Comparison of ENCODE assay signal across 8 cellular contexts in genomic region chr18:36129300-36130038, GRCh38. TPM values are rescaled to one million over a fixed set of nuclear protein-coding genes. Genes with fewer than 3 reads are reported as not detected.
DNase-seq lines count a peak whose midpoint lies in the region; TF ChIP-seq lines count a peak whose summit lies in the region.

A gene with protein sequence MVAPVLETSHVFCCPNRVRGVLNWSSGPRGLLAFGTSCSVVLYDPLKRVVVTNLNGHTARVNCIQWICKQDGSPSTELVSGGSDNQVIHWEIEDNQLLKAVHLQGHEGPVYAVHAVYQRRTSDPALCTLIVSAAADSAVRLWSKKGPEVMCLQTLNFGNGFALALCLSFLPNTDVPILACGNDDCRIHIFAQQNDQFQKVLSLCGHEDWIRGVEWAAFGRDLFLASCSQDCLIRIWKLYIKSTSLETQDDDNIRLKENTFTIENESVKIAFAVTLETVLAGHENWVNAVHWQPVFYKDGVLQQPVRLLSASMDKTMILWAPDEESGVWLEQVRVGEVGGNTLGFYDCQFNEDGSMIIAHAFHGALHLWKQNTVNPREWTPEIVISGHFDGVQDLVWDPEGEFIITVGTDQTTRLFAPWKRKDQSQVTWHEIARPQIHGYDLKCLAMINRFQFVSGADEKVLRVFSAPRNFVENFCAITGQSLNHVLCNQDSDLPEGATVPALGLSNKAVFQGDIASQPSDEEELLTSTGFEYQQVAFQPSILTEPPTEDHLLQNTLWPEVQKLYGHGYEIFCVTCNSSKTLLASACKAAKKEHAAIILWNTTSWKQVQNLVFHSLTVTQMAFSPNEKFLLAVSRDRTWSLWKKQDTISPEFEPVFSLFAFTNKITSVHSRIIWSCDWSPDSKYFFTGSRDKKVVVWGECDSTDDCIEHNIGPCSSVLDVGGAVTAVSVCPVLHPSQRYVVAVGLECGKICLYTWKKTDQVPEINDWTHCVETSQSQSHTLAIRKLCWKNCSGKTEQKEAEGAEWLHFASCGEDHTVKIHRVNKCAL (plus strand): TSS chr18:36129899. CDS start chr18:36129934, 35 bp downstream.
Gene SLC39A6 (minus strand): TSS chr18:36129340. CDS start chr18:36127007, 2,333 bp downstream.

- TF ChIP-seq CTCF in GM06990 (IDR thresholded peaks at IDR 0.05; ENCODE audit: insufficient read depth, low read length, poor library complexity, severe bottlenecking) (no peak), HFFc6 (IDR thresholded peaks at IDR 0.05) (0 out of 2 replicates have a peak, but pooled peaks have one; percentile 19)

- H3K4me1 ChIP-seq in neuron (ENCODE audit: insufficient read depth, low read length) = peaks cover 22% of the 10 kb centered on the region

- no peaks in the 10 kb centered on the region for H3K9me3 Mint-ChIP-seq in HFFc6

- H3K36me3 ChIP-seq in GM06990 (ENCODE audit: control insufficient read depth, insufficient read depth, low read length) (peaks cover 4% of the 10 kb centered on the region; the same call in 1 of the 2 replicates), neuron (ENCODE audit: insufficient read depth, low read length) (peaks cover 33% of the 10 kb centered on the region)

- in situ Hi-C loops in SK-MEL-5 (cut with HindIII; ENCODE audit: low pct_unique_long_range_greater_than_20kb, low sequenced_read_pairs) = no loop called here

- H3K27me3 Mint-ChIP-seq in HFFc6 (ENCODE audit: insufficient read depth) = peaks cover 3% of the 10 kb centered on the region; the same call in 1 of the 2 replicates

- peak within 1 kb of the TSS; percentile 85 for H2AFZ ChIP-seq in neuron (ENCODE audit: low read depth, low read length)

- H3K9me3 ChIP-seq in neuron (ENCODE audit: low read length) = no peaks in the 10 kb centered on the region

- peak within 1 kb of the TSS; percentile 98 for H3K4me3 Mint-ChIP-seq in HFFc6

- H3K4me3 ChIP-seq in GM06990 (replicated peaks; ENCODE audit: low read depth, low read length) (peak within 1 kb of the TSS; percentile 100), neuron (ENCODE audit: low read length) (peak within 1 kb of the TSS; percentile 78)

- no peaks in the 10 kb centered on the region for H3K27me3 ChIP-seq in GM06990 (replicated peaks; ENCODE audit: control insufficient read depth, insufficient read depth, low read length)
- H3K27me3 ChIP-seq in neuron (ENCODE audit: insufficient read depth, low read length) = no peaks in the 10 kb centered on the region

- DNase-seq in GM06990 (ENCODE audit: extremely low read depth, insufficient read length) = peak; percentile 99
- DNase-seq in HFFc6 = peak; percentile 92
- peak; percentile 96 for DNase-seq in NAMALWA (ENCODE audit: low spot score)
- peak; percentile 94 for DNase-seq in SK-MEL-5 (ENCODE audit: low read depth, low spot score)
- peak; percentile 94 for DNase-seq in activated naive CD4-positive, alpha-beta T cell treated with Interleukin-2 at 50 U/mL for 16 hours
- peak; percentile 93 for DNase-seq in foreskin melanocyte
- DNase-seq in stromal cell of bone marrow (ENCODE audit: low read depth) = peak; percentile 90

- peaks cover 54% of the 10 kb centered on the region for H3K4me1 Mint-ChIP-seq in HFFc6 (ENCODE audit: low read depth)

- peaks cover 15% of the 10 kb centered on the region for H3K36me3 Mint-ChIP-seq in HFFc6 (ENCODE audit: low read depth)

- peak within 1 kb of the TSS; percentile 93 for H3K27ac Mint-ChIP-seq in HFFc6

RNA-seq across cellular contexts. Expression of the first gene that starts in this region (rescaled TPM):
- 10 to 100 TPM; 76.2 to 99.7 (median 82.3) TPM for total RNA-seq in HFFc6 (2021; fragmentation: NEBNext Ultra II Directional; extraction: Animal tissue kit (Norgen Biotek cat#: 25700))
- total RNA-seq in SK-MEL-5 (2014; rRNA removed; shearing (Covaris generic)) = 174 and 208 TPM in 2 replicates
- polyA plus RNA-seq in SK-MEL-5 (2015; cell fraction: cytosol; rRNA removed) = 56.7 and 81.1 TPM in 2 replicates
- 199 and 200 TPM in 2 replicates for polyA plus RNA-seq in SK-MEL-5 (2015; cell fraction: nucleus; rRNA removed)

RNA-seq across cellular contexts. Expression of gene SLC39A6, which starts in this region (rescaled TPM):
- 10 to 100 TPM; 62.4 to 76.4 (median 71.1) TPM for total RNA-seq in HFFc6 (2021; fragmentation: NEBNext Ultra II Directional; extraction: Animal tissue kit (Norgen Biotek cat#: 25700))
- total RNA-seq in SK-MEL-5 (2014; rRNA removed; shearing (Covaris generic)) = 643 and 687 TPM in 2 replicates
- 311 and 384 TPM in 2 replicates for polyA plus RNA-seq in SK-MEL-5 (2015; cell fraction: cytosol; rRNA removed)
- 96.7 and 97.7 TPM in 2 replicates for polyA plus RNA-seq in SK-MEL-5 (2015; cell fraction: nucleus; rRNA removed)

Comparison
In these comparisons a context has a peak if more than half of its experiments do, and no peak if none do; other contexts are left out.
1. Peak in every context shown above with its lines: DNase-seq and H3K4me3 ChIP-seq.